25 cellular contexts compared by ENCODE assay signal in the genomic region with DNA sequence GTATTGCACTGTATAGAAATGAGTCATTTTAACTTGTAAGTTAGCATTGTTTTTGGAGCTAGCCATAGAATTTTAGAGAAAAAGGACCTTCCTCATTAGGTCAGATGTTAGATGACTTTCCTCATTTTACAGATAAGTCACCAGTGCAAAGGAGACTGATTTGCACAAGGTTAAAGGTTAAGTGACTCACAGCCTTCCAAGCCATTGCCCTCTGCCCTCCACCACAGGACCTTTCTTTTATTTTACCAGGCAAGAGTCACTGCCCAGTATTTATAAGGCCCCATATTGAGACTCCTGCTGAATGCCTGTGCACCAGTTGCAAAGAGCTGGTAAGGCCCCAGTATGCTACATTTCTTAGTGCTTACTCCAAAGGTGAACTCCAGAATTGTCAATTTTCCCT. TPM values are rescaled to one million over a fixed set of nuclear protein-coding genes. Genes with fewer than 3 reads are reported as not detected.
DNase-seq lines count a peak whose midpoint lies in the region; ATAC-seq, FAIRE-seq and TF ChIP-seq lines count a peak whose summit lies in the region.
"Had no signal": no experiment of that assay in that cellular context is flagged by ENCODE, and none has a peak within 500 bp of the region (broad histone marks: within the 10 kb centered on the region; RNA-seq: fewer than 3 reads in every experiment).

No MANE protein-coding gene starts in this region.

- H3K9me3 ChIP-seq in endothelial cell of umbilical vein (replicated peaks; ENCODE audit: control insufficient read depth, insufficient read depth, low read length) (no peaks in the 10 kb centered on the region), psoas muscle (no peaks in the 10 kb centered on the region)
- H3K9me3 ChIP-seq: gastroesophageal sphincter, right atrium auricular region, upper lobe of left lung had no signal

- H3K36me3 Mint-ChIP-seq in neural crest cell (ENCODE audit: low read depth) = no peaks in the 10 kb centered on the region
- H3K36me3 Mint-ChIP-seq in naive thymus-derived CD8-positive, alpha-beta T cell = peaks cover 0 to 2% (median 0%) of the 10 kb centered on the region in 3 donors

- no peaks in the 10 kb centered on the region for H3K9me1 ChIP-seq in endothelial cell of umbilical vein (replicated peaks; ENCODE audit: control insufficient read depth, extremely low read depth, insufficient read depth, low read length)

- POLR2A ChIA-PET in endothelial cell of umbilical vein (lab: Charles Lee) = no interaction called here
- POLR2A ChIA-PET in naive thymus-derived CD8-positive, alpha-beta T cell (lab: Charles Lee) = no interaction called here

- H3K4me1 ChIP-seq in endothelial cell of umbilical vein (ENCODE audit: control insufficient read depth, extremely low read depth, insufficient read depth, low read length) (peaks cover 12% of the 10 kb centered on the region), psoas muscle (no peaks in the 10 kb centered on the region)

- H3K4me3 ChIP-seq in endothelial cell of umbilical vein (replicated peaks in 1 of 3; ENCODE audit: insufficient read depth in 1 of 3, low read depth in 1 of 3, low read length in 3 of 3) = no peak overlapping the region
- H3K4me3 ChIP-seq in psoas muscle = no peak overlapping the region
- H3K4me3 ChIP-seq: gastroesophageal sphincter, right atrium auricular region, upper lobe of left lung had no signal

- dilution Hi-C loops in endothelial cell of umbilical vein (cut with MboI; ENCODE audit: extremely low pct_ligation_motif_present, low sequenced_read_pairs) = no loop called here

- no peaks in the 10 kb centered on the region for H4K20me1 ChIP-seq in endothelial cell of umbilical vein (replicated peaks; ENCODE audit: control insufficient read depth, extremely low read depth, insufficient read depth, low read length)

- peak; percentile 50 for DNase-seq in ELF-1 (ENCODE audit: low read depth, low spot score)
- peak; percentile 10 for DNase-seq in RCC 7860 (ENCODE audit: low spot score)
- peak; percentile 43 for DNase-seq in endothelial cell of umbilical vein (ENCODE audit: low read depth, low spot score)
- DNase-seq in neural crest cell (ENCODE audit: low read depth, low spot score) = peak; percentile 26
- DNase-seq in psoas muscle = no peak
- no peak for DNase-seq in naive thymus-derived CD8-positive, alpha-beta T cell
- no peak for DNase-seq in H54 (ENCODE audit: insufficient read length, low spot score)
- DNase-seq: activated CD4-positive, alpha-beta T cell treated with anti-CD3 and anti-CD28 coated beads for 48 hours; activated CD8-positive, alpha-beta memory T cell treated with anti-CD3 and anti-CD28 coated beads, Interleukin-2, amount 10 ng/mL, durations not matched to agents 7 days and 5 days; activated naive CD4-positive, alpha-beta T cell treated with anti-CD3 and anti-CD28 coated beads, Interleukin-2, amount 50 U/mL, for 16 hours; anterior cingulate cortex; Calu3; central memory CD4-positive, alpha-beta T cell; mammary epithelial cell; MV-4-11; NCI-H2171 treated with DMSO at 0.1 percent for 48 hours; NCI-H774; OCI-M1; upper lobe of left lung had no signal

- no peak overlapping the region for H2AFZ ChIP-seq in endothelial cell of umbilical vein (ENCODE audit: low read depth, low read length)

- ATAC-seq in HG02973 (IDR thresholded peaks at IDR 0.05; ENCODE audit: unreplicated experiment) (no peak), psoas muscle (no peak)
- ATAC-seq in naive thymus-derived CD8-positive, alpha-beta T cell = no peak
- ATAC-seq: activated CD8-positive, alpha-beta memory T cell treated with anti-CD3 and anti-CD28 coated beads, Interleukin-2, amount 10 ng/mL, durations not matched to agents 7 days and 5 days; gastroesophageal sphincter had no signal

- no peaks in the 10 kb centered on the region for H3K27me3 ChIP-seq in endothelial cell of umbilical vein (ENCODE audit: control insufficient read depth in 2 of 2, insufficient read depth in 2 of 2, low read length in 2 of 2)
- H3K27me3 ChIP-seq in psoas muscle (ENCODE audit: insufficient read depth in 3 of 3, low read length in 2 of 3) = peaks cover 0 to 6% (median 0%) of the 10 kb centered on the region in 3 donors
- H3K27me3 ChIP-seq: right atrium auricular region, upper lobe of left lung had no signal

- intact Hi-C loops in endothelial cell of umbilical vein (cut with micrococcal nuclease) (no loop called here), psoas muscle (cut with DNase I) (no loop called here)

- peak overlapping the region; percentile 67 for H3K4me3 Mint-ChIP-seq in neural crest cell
- no peak overlapping the region for H3K4me3 Mint-ChIP-seq in naive thymus-derived CD8-positive, alpha-beta T cell
- H3K4me3 Mint-ChIP-seq: activated CD8-positive, alpha-beta memory T cell treated with anti-CD3 and anti-CD28 coated beads, Interleukin-2, amount 10 ng/mL, durations not matched to agents 7 days and 5 days had no signal

- no peak for TF ChIP-seq POLR2A in endothelial cell of umbilical vein (IDR thresholded peaks at IDR 0.05; ENCODE audit: low read depth, low read length)
- TF ChIP-seq POLR2A in H54 (IDR thresholded peaks at IDR 0.05; ENCODE audit: low read depth, low read length) = no peak

- H3K36me3 ChIP-seq in endothelial cell of umbilical vein (ENCODE audit: control insufficient read depth in 2 of 2, extremely low read depth in 1 of 2, insufficient read depth in 2 of 2, low read length in 2 of 2) (no peaks in the 10 kb centered on the region), psoas muscle (ENCODE audit: insufficient read depth in 1 of 2, low read depth in 1 of 2) (no peaks in the 10 kb centered on the region)
- H3K36me3 ChIP-seq: gastroesophageal sphincter, right atrium auricular region, upper lobe of left lung had no signal

- BruUV-seq in endothelial cell of umbilical vein (replicated peaks; lab: Mats Ljungman, UMichigan) = no TSS peak

- H3K4me1 Mint-ChIP-seq in neural crest cell = peaks cover 44% of the 10 kb centered on the region
- peaks cover 6 to 14% (median 11%) of the 10 kb centered on the region in 4 donors for H3K4me1 Mint-ChIP-seq in naive thymus-derived CD8-positive, alpha-beta T cell

- H3K27ac Mint-ChIP-seq in neural crest cell (ENCODE audit: unreplicated experiment) = no peak overlapping the region
- H3K27ac Mint-ChIP-seq in naive thymus-derived CD8-positive, alpha-beta T cell = no peak overlapping the region
- H3K27ac Mint-ChIP-seq: activated CD8-positive, alpha-beta memory T cell treated with anti-CD3 and anti-CD28 coated beads, Interleukin-2, amount 10 ng/mL, durations not matched to agents 7 days and 5 days had no signal

- H3K79me2 ChIP-seq in endothelial cell of umbilical vein (ENCODE audit: control insufficient read depth, insufficient read depth, low read length) = no peaks in the 10 kb centered on the region

- H3K27ac ChIP-seq in endothelial cell of umbilical vein (ENCODE audit: insufficient read depth, low read depth, low read length) = no peak overlapping the region
- no peak overlapping the region for H3K27ac ChIP-seq in psoas muscle
- H3K27ac ChIP-seq: gastroesophageal sphincter, KMS-11, right atrium auricular region, upper lobe of left lung had no signal

- H3K9ac ChIP-seq in endothelial cell of umbilical vein (replicated peaks; ENCODE audit: extremely low read depth, insufficient read depth, low read length) = no peak overlapping the region
- H3K9ac ChIP-seq: KMS-11 had no signal

- FAIRE-seq in RCC 7860 (lab: Jason Lieb, UNC) (no peak), endothelial cell of umbilical vein (lab: Jason Lieb, UNC) (no peak), H54 (lab: Jason Lieb, UNC) (no peak)
- FAIRE-seq: GM19239, keratinocyte had no signal

- CTCF ChIA-PET in endothelial cell of umbilical vein (lab: Charles Lee) = interaction anchor here (1.2 to 1.7 kb wide), 4 partner anchors 36 to 130 kb away, joined by 3 to 6 read pairs (median 4); no protein-coding TSS in a partner anchor

- no peak overlapping the region for H3K4me2 ChIP-seq in endothelial cell of umbilical vein (ENCODE audit: insufficient read depth, low read length)
- H3K4me2 ChIP-seq: KMS-11 had no signal

- TF ChIP-seq CTCF in endothelial cell of umbilical vein (IDR thresholded peaks at IDR 0.05; ENCODE audit: extremely low read depth in 1 of 2, insufficient read depth in 1 of 2, low read depth in 1 of 2, low read length in 2 of 2) = no peak
- TF ChIP-seq CTCF in neural crest cell (conservative IDR thresholded peaks at IDR 0.05) = no peak
- no peak for TF ChIP-seq CTCF in psoas muscle (IDR thresholded peaks at IDR 0.05)

- H3K9me3 Mint-ChIP-seq in neural crest cell = no peaks in the 10 kb centered on the region
- peaks cover 0 to 3% (median 0%) of the 10 kb centered on the region in 9 donors for H3K9me3 Mint-ChIP-seq in naive thymus-derived CD8-positive, alpha-beta T cell

- peaks cover 14% of the 10 kb centered on the region for H3K27me3 Mint-ChIP-seq in neural crest cell (ENCODE audit: low read depth)
- H3K27me3 Mint-ChIP-seq in naive thymus-derived CD8-positive, alpha-beta T cell = peaks cover 8 to 16% (median 9%) of the 10 kb centered on the region in 5 donors

TF ChIP-seq in endothelial cell of umbilical vein, 7 proteins besides CTCF, POLR2A, EP300 and RAD21 (continues in another document):
- TF ChIP-seq MYC (IDR thresholded peaks at IDR 0.05; ENCODE audit: low read depth, low read length) = no peak
- TF ChIP-seq EZH2 (IDR thresholded peaks at IDR 0.05; ENCODE audit: borderline replicate concordance, low read depth, low read length, severe bottlenecking) = no peak
- TF ChIP-seq GATA2 (IDR thresholded peaks at IDR 0.05; ENCODE audit: insufficient read depth, insufficient read length, low read depth, low read length) = peak; percentile 70
- no peak for TF ChIP-seq JUN (IDR thresholded peaks at IDR 0.05; ENCODE audit: borderline replicate concordance, insufficient read depth, insufficient read length, low read depth)
- TF ChIP-seq, protein P1, sequence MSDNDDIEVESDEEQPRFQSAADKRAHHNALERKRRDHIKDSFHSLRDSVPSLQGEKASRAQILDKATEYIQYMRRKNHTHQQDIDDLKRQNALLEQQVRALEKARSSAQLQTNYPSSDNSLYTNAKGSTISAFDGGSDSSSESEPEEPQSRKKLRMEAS (IDR thresholded peaks at IDR 0.05; ENCODE audit: insufficient read depth, insufficient read length) = no peak

RNA-seq across cellular contexts. Expression of a gene that starts 4.2 kb away (rescaled TPM):
- total RNA-seq in endothelial cell of umbilical vein (5.0 and 6.4 TPM in 2 replicates), neural crest cell (5.1 and 5.3 TPM in 2 replicates), psoas muscle (1 to 10 TPM in 1 of 4 donors, under 1 TPM in 3; 0.19 to 1.8 (median 0.57) TPM)
- polyA plus RNA-seq in endothelial cell of umbilical vein (2.9 and 3.4 TPM in 2 replicates), psoas muscle (under 1 TPM; 0.09 to 0.10 (median 0.10) TPM)
- 1.9 and 2.4 TPM in 2 replicates for polyA plus RNA-seq in endothelial cell of umbilical vein (2011; cell fraction: cytosol; rRNA removed)
- polyA plus RNA-seq in endothelial cell of umbilical vein (2011; cell fraction: nucleus; rRNA removed) = 1.9 and 2.0 TPM in 2 replicates
- polyA plus RNA-seq in endothelial cell of umbilical vein (2012) = 1.1 and 1.5 TPM in 2 replicates
- polyA minus RNA-seq in endothelial cell of umbilical vein = 4.6 and 5.2 TPM in 2 replicates
- 3.2 TPM for polyA minus RNA-seq in endothelial cell of umbilical vein (2011; cell fraction: cytosol; rRNA and poly(A)+ RNA removed)
- 2.3 and 3.4 TPM in 2 replicates for polyA minus RNA-seq in endothelial cell of umbilical vein (2011; cell fraction: nucleus; rRNA and poly(A)+ RNA removed)
- total RNA-seq in naive thymus-derived CD8-positive, alpha-beta T cell = under 1 TPM; 0.33 to 0.73 TPM
- under 1 TPM in 2 of 3 donors, not detected in 1; 0.15 to 0.24 TPM for polyA plus RNA-seq in naive thymus-derived CD8-positive, alpha-beta T cell

Comparison
In these comparisons a context has a peak if more than half of its experiments do, and no peak if none do; other contexts are left out.
1. DNase-seq: peak in ELF-1 (single experiment), RCC 7860 (single experiment), endothelial cell of umbilical vein (single experiment) and neural crest cell (single experiment); none in psoas muscle (0 of 2), naive thymus-derived CD8-positive, alpha-beta T cell (0 of 10) and H54 (single experiment).